20 cellular contexts compared by ENCODE assay signal in the genomic region with DNA sequence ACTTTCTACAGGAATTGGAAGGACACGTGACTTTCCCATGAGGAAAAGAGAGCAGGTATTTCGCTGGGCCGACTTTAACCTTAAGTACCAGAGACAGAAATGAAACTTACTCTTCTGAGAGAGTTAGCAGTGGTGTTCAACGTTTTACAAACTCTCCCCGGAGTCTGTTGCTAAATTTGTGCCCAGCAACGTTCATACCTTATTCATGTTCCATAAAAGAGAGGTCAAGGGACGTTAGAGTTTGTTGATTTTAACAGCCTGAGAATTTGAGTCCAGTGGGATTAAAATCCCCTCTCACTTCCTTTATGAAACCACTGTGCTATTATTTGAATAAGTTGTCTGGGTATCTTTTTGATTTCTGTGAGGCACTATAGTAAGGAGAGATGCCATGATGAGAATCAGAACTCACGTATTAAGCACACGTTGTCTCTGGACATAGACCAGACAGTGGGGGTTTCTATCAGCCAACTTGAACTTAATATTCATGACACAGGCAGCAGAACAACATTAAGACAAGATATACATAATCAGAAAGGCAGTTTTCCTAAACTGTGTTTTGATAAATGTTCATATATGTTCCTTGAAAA. TPM values are rescaled to one million over a fixed set of nuclear protein-coding genes. Genes with fewer than 3 reads are reported as not detected.
DNase-seq lines count a peak whose midpoint lies in the region; ATAC-seq, FAIRE-seq and TF ChIP-seq lines count a peak whose summit lies in the region.
"Had no signal": no experiment of that assay in that cellular context is flagged by ENCODE, and none has a peak within 500 bp of the region (broad histone marks: within the 10 kb centered on the region; RNA-seq: fewer than 3 reads in every experiment).

No MANE protein-coding gene starts in this region.

- ATAC-seq in sciatic nerve: peak; percentile 52
- ATAC-seq: activated CD8-positive, alpha-beta T cell treated with anti-CD3 and anti-CD28 coated beads, Interleukin-2, amount 10 ng/mL, durations not matched to agents 7 days and 5 days; foreskin keratinocyte; HCT116; naive thymus-derived CD4-positive, alpha-beta T cell; pancreas had no signal

- H3K9ac ChIP-seq in OCI-LY3 (ENCODE audit: low read length): no peak overlapping the region

- no peak for TF ChIP-seq CTCF in OCI-LY3 (IDR thresholded peaks at IDR 0.05; ENCODE audit: low read depth, low read length)
- TF ChIP-seq CTCF in fibroblast of the aortic adventitia (IDR thresholded peaks at IDR 0.05; ENCODE audit: insufficient read depth, low read length): no peak

- H4K20me1 ChIP-seq in OCI-LY3 (ENCODE audit: insufficient read depth, low read length): no peaks in the 10 kb centered on the region

- DNase-seq in GM18507 (ENCODE audit: extremely low spot score, insufficient read length, low read depth) (no peak), fibroblast of the aortic adventitia (ENCODE audit: low read depth) (peak; percentile 40), sciatic nerve (ENCODE audit: low spot score) (no peak), OCI-M1 (lab: John Stamatoyannopoulos, UW) (no peak), mucosa of gallbladder (ENCODE audit: low spot score) (no peak)
- DNase-seq in activated T-cell treated with anti-CD3 and anti-CD28 coated beads, Interleukin-2, amount 50 U/mL, for 48 hours: no peak
- DNase-seq: activated CD8-positive, alpha-beta T cell treated with anti-CD3 and anti-CD28 coated beads, Interleukin-2, amount 10 ng/mL, durations not matched to agents 7 days and 5 days; amniotic stem cell; CD4-positive, alpha-beta memory T cell; DMS153; foreskin keratinocyte; naive thymus-derived CD4-positive, alpha-beta T cell; NCI-H1436; NCI-H2171; NCI-H524 treated with DMSO at 0.1 percent for 48 hours; pancreas had no signal

- no peaks in the 10 kb centered on the region for H3K27me3 ChIP-seq in OCI-LY3 (ENCODE audit: low read depth, low read length)
- H3K27me3 ChIP-seq: foreskin keratinocyte, pancreas, suprapubic skin had no signal

- no peaks in the 10 kb centered on the region for H3K36me3 ChIP-seq in OCI-LY3 (replicated peaks; ENCODE audit: low read depth, low read length)
- H3K36me3 ChIP-seq: pancreas, suprapubic skin had no signal

- peak; percentile 21 for FAIRE-seq in GM18507 (lab: Jason Lieb, UNC)
- FAIRE-seq: urothelium cell line had no signal

- H3K4me1 ChIP-seq in OCI-LY3 (ENCODE audit: low read length): peaks cover 32% of the 10 kb centered on the region
- H3K4me1 ChIP-seq: foreskin keratinocyte, pancreas, suprapubic skin had no signal

- no peaks in the 10 kb centered on the region for H3K79me2 ChIP-seq in OCI-LY3 (ENCODE audit: low read length)

- no peaks in the 10 kb centered on the region for H3K9me3 ChIP-seq in OCI-LY3 (ENCODE audit: insufficient read depth, low read length)
- H3K9me3 ChIP-seq: pancreas, suprapubic skin had no signal

- H2AFZ ChIP-seq in OCI-LY3 (ENCODE audit: low read depth, low read length): peak overlapping the region; percentile 20; the same call in 1 of the 2 replicates

- intact Hi-C loops in sciatic nerve (cut with DNase I): no loop called here

- H3K4me3 ChIP-seq in OCI-LY3 (ENCODE audit: low read length) (peak overlapping the region; percentile 37), fibroblast of the aortic adventitia (ENCODE audit: low read depth, low read length) (peak overlapping the region; percentile 26)
- H3K4me3 ChIP-seq: pancreas, suprapubic skin had no signal

- H3K4me2 ChIP-seq in OCI-LY3 (ENCODE audit: low read length): peak overlapping the region; percentile 53

- H3K27ac ChIP-seq in OCI-LY3 (ENCODE audit: low read length): no peak overlapping the region
- H3K27ac ChIP-seq: foreskin keratinocyte, pancreas, suprapubic skin had no signal

RNA-seq across cellular contexts. Expression of a gene that starts 33.4 kb away (rescaled TPM):
- total RNA-seq in fibroblast of the aortic adventitia (ENCODE audit: low replicate concordance) (4.6 and 60.3 TPM in 2 replicates), sciatic nerve (78.3 TPM), mucosa of gallbladder (21.8 TPM)
